Comparison of ENCODE assay signal across 20 cellular contexts in the genomic region with DNA sequence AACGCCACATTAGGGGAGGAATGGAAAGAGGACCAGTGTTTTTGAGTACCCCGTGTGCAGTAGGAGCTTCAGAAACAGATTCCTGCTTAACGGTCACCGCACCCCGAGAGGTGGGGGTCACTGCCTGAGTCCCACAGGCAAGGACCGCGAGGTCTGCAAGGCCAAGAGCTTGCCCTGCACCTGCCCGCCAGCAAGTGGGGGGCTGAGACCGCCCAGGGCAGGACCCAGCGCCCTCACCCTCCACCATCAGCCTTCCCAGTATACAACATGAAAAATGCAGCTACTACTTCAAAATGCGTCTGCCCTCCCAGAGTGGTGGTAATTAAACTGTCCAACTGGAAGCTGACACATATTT. TPM values are rescaled to one million over a fixed set of nuclear protein-coding genes. Genes with fewer than 3 reads are reported as not detected.
A peak's percentile ranks its signal among the peaks of the same experiment; 100 is the strongest.
DNase-seq lines count a peak whose midpoint lies in the region; ATAC-seq and TF ChIP-seq lines count a peak whose summit lies in the region.
"Had no signal": no experiment of that assay in that cellular context is flagged by ENCODE, and none has a peak within 500 bp of the region (broad histone marks: within the 10 kb centered on the region; RNA-seq: fewer than 3 reads in every experiment).

No MANE protein-coding gene starts in this region.

- H3K36me3 Mint-ChIP-seq in activated CD4-positive, alpha-beta T cell treated with anti-CD3 and anti-CD28 coated beads, Interleukin-2, amount 10 ng/mL, durations not matched to agents 24 days and 14 days (ENCODE audit: low read depth), result no peaks in the 10 kb centered on the region

- H3K27me3 ChIP-seq in left ventricle myocardium inferior (ENCODE audit: low read depth), result no peaks in the 10 kb centered on the region
- no peaks in the 10 kb centered on the region for H3K27me3 ChIP-seq in lung (ENCODE audit: control insufficient read depth, insufficient read depth)
- no peaks in the 10 kb centered on the region for H3K27me3 ChIP-seq in skeletal muscle satellite cell (ENCODE audit: control insufficient read depth, insufficient read depth, low read length)

- H3K4me3 ChIP-seq in left ventricle myocardium inferior (peak overlapping the region; percentile 20), lung (no peak overlapping the region), skeletal muscle satellite cell (ENCODE audit: low read length) (no peak overlapping the region)
- H3K4me3 ChIP-seq: A549, HAP-1, suprapubic skin had no signal

- WGBS in lung, 2 donors, result 75 to 77% methylated on average over 10 to 11 of the region's 11 CpGs

- H3K9ac ChIP-seq in skeletal muscle satellite cell (ENCODE audit: low read depth, low read length), result no peak overlapping the region
- H3K9ac ChIP-seq: SK-N-SH had no signal

- H3K4me1 Mint-ChIP-seq in activated CD4-positive, alpha-beta T cell treated with anti-CD3 and anti-CD28 coated beads, Interleukin-2, amount 10 ng/mL, durations not matched to agents 24 days and 14 days, result no peaks in the 10 kb centered on the region

- H3K9me3 ChIP-seq in left ventricle myocardium inferior (replicated peaks) (no peaks in the 10 kb centered on the region), lung (ENCODE audit: control insufficient read depth in 2 of 2, insufficient read depth in 1 of 2, low read length in 1 of 2) (no peaks in the 10 kb centered on the region), skeletal muscle satellite cell (replicated peaks; ENCODE audit: low read length) (no peaks in the 10 kb centered on the region)
- H3K9me3 ChIP-seq: A549, HAP-1, SK-N-SH, suprapubic skin had no signal

- H3K9me3 Mint-ChIP-seq in activated CD4-positive, alpha-beta T cell treated with anti-CD3 and anti-CD28 coated beads, Interleukin-2, amount 10 ng/mL, durations not matched to agents 24 days and 14 days, result no peaks in the 10 kb centered on the region
- H3K9me3 Mint-ChIP-seq: neural crest cell had no signal

- H3K4me1 ChIP-seq in left ventricle myocardium inferior, result peaks cover 90% of the 10 kb centered on the region
- peaks cover 14 to 25% of the 10 kb centered on the region in 2 donors for H3K4me1 ChIP-seq in lung (ENCODE audit: control insufficient read depth in 2 of 2, insufficient read depth in 2 of 2, low read length in 2 of 2)
- H3K4me1 ChIP-seq in skeletal muscle satellite cell (ENCODE audit: control insufficient read depth, insufficient read depth, low read length), result peaks cover 58% of the 10 kb centered on the region
- H3K4me1 ChIP-seq: HAP-1 had no signal

- H3K27ac Mint-ChIP-seq in activated CD4-positive, alpha-beta T cell treated with anti-CD3 and anti-CD28 coated beads, Interleukin-2, amount 10 ng/mL, durations not matched to agents 24 days and 14 days, result no peak overlapping the region

- no peak for TF ChIP-seq CTCF in left ventricle myocardium inferior (IDR thresholded peaks at IDR 0.05; ENCODE audit: borderline replicate concordance)
- no peak for TF ChIP-seq CTCF in lung (IDR thresholded peaks at IDR 0.05; ENCODE audit: control extremely low read depth, extremely low read depth)

- H3K27me3 Mint-ChIP-seq in activated CD4-positive, alpha-beta T cell treated with anti-CD3 and anti-CD28 coated beads, Interleukin-2, amount 10 ng/mL, durations not matched to agents 24 days and 14 days, result peaks cover 21% of the 10 kb centered on the region

- peak overlapping the region; percentile 59 for H3K4me2 ChIP-seq in skeletal muscle satellite cell (ENCODE audit: low read length)
- H3K4me2 ChIP-seq: A549, SK-N-SH had no signal

- H3K36me3 ChIP-seq in left ventricle myocardium inferior (no peaks in the 10 kb centered on the region), lung (ENCODE audit: control insufficient read depth in 2 of 2, insufficient read depth in 2 of 2, low read length in 2 of 2) (no peaks in the 10 kb centered on the region), skeletal muscle satellite cell (ENCODE audit: insufficient read depth, low read length) (peaks cover 5% of the 10 kb centered on the region)
- H3K36me3 ChIP-seq: HAP-1, suprapubic skin had no signal

- H3K27ac ChIP-seq in left ventricle myocardium inferior (replicated peaks) (peak overlapping the region; percentile 84), lung (ENCODE audit: low read depth in 1 of 2, low read length in 1 of 2) (peak overlapping the region; percentile 52 to 64)
- H3K27ac ChIP-seq: suprapubic skin had no signal

- no peak overlapping the region for H3K4me3 Mint-ChIP-seq in activated CD4-positive, alpha-beta T cell treated with anti-CD3 and anti-CD28 coated beads, Interleukin-2, amount 10 ng/mL, durations not matched to agents 24 days and 14 days
- H3K4me3 Mint-ChIP-seq: neural crest cell had no signal

- ATAC-seq in left ventricle myocardium superior (no peak), lung (ENCODE audit: insufficient read depth, low FRiP score) (no peak), GM21528 (IDR thresholded peaks at IDR 0.05; ENCODE audit: low FRiP score, unreplicated experiment) (no peak)

- DNase-seq in left ventricle myocardium inferior, result no peak
- no peak for DNase-seq in left ventricle myocardium superior
- no peak for DNase-seq in lung (ENCODE audit: low spot score)
- no peak for DNase-seq in activated CD4-positive, alpha-beta T cell treated with anti-CD3 and anti-CD28 coated beads, Interleukin-2, amount 10 ng/mL, durations not matched to agents 24 days and 14 days
- DNase-seq in OCI-M1 (lab: John Stamatoyannopoulos, UW), result no peak
- DNase-seq in EL, result no peak
- DNase-seq: activated effector memory CD4-positive, alpha-beta T cell treated with Interleukin-2 at 50 U/mL for 16 hours; amniotic stem cell; NCI-H1105; NCI-H2107; NCI-H524 treated with DMSO at 0.1 percent for 48 hours; retina; SK-N-SH; stimulated activated CD4-positive, alpha-beta T cell treated with anti-CD3 and anti-CD28 coated beads, Interleukin-2, amount 100 ng/mL, for 24 hours had no signal

- intact Hi-C loops in left ventricle myocardium inferior (cut with micrococcal nuclease) (no loop called here), left ventricle myocardium superior (cut with micrococcal nuclease) (no loop called here)
- intact Hi-C loops in activated CD4-positive, alpha-beta T cell treated with anti-CD3 and anti-CD28 coated beads, Interleukin-2, amount 10 ng/mL, durations not matched to agents 24 days and 14 days (cut with micrococcal nuclease), result no loop called here

RNA-seq across cellular contexts. Expression of gene COL4A1, which starts 44.9 kb away (rescaled TPM):
- total RNA-seq in left ventricle myocardium inferior (120 TPM), left ventricle myocardium superior (119 TPM), lung (1,000 to 10,000 TPM in 1 of 2 donors, 100 to 1,000 TPM in 1; 326 to 1,051 TPM)
- polyA plus RNA-seq in lung, result 100 to 1,000 TPM; 114 to 310 TPM
- 112 and 149 TPM in 2 replicates for total RNA-seq in skeletal muscle satellite cell (2012; rRNA removed)
- not detected in 2 replicates for total RNA-seq in activated CD4-positive, alpha-beta T cell treated with anti-CD3 and anti-CD28 coated beads, Interleukin-2, amount 10 ng/mL, durations not matched to agents 24 days and 14 days

RNA-seq across cellular contexts. Expression of gene COL4A2, which starts 45.0 kb away (rescaled TPM):
- 117 TPM for total RNA-seq in left ventricle myocardium inferior
- 126 TPM for total RNA-seq in left ventricle myocardium superior
- total RNA-seq in lung, result 100 to 1,000 TPM; 414 to 627 TPM
- polyA plus RNA-seq in lung, result 100 to 1,000 TPM; 169 to 264 TPM
- 75.5 and 113 TPM in 2 replicates for total RNA-seq in skeletal muscle satellite cell (2012; rRNA removed)
- total RNA-seq in activated CD4-positive, alpha-beta T cell treated with anti-CD3 and anti-CD28 coated beads, Interleukin-2, amount 10 ng/mL, durations not matched to agents 24 days and 14 days, result not detected in 2 replicates

Comparison
In these comparisons a context has a peak if more than half of its experiments do, and no peak if none do; other contexts are left out.
1. RNA of gene COL4A1, which starts 44.9 kb away (total RNA-seq): 326 to 1,051 TPM in lung, 120 TPM in left ventricle myocardium inferior (single experiment) and 119 TPM in left ventricle myocardium superior (single experiment); not detected in activated CD4-positive, alpha-beta T cell treated with anti-CD3 and anti-CD28 coated beads, Interleukin-2, amount 10 ng/mL, durations not matched to agents 24 days and 14 days; every median in the first group is over 100 times any median in the second.
2. RNA of gene COL4A2, which starts 45.0 kb away (total RNA-seq): 414 to 627 TPM in lung, 126 TPM in left ventricle myocardium superior (single experiment) and 117 TPM in left ventricle myocardium inferior (single experiment); not detected in activated CD4-positive, alpha-beta T cell treated with anti-CD3 and anti-CD28 coated beads, Interleukin-2, amount 10 ng/mL, durations not matched to agents 24 days and 14 days; every median in the first group is over 100 times any median in the second.